ENCODE assay signal across 9 cellular contexts in the genomic region with DNA sequence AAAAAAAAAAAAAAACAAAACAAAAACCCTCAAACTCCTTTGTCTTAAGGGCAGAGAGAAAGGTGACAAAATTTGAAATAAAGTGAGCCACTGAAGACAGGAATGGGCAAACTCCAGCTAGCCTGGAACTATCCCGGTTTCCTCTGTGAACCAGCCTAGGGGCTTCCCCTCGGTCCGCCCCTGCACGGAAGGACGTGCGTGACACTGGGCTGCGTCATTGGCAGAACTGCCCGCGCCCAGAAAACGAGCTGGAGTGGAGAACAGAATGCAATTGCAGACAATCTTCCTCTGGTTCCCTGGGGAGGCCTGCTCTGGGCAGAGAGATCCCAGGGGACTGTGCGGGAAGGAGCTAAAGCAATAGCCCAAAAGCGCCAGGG. TPM values are rescaled to one million over a fixed set of nuclear protein-coding genes. Genes with fewer than 3 reads are reported as not detected.
DNase-seq lines count a peak whose midpoint lies in the region; FAIRE-seq and TF ChIP-seq lines count a peak whose summit lies in the region.
"Had no signal": no experiment of that assay in that cellular context is flagged by ENCODE, and none has a peak within 500 bp of the region (broad histone marks: within the 10 kb centered on the region; RNA-seq: fewer than 3 reads in every experiment).

No MANE protein-coding gene starts in this region.

- peak; percentile 27 for FAIRE-seq in GM12892 (lab: Jason Lieb, UNC)
- FAIRE-seq: colon had no signal

- no peaks in the 10 kb centered on the region for H3K36me3 ChIP-seq in HAP-1 (replicated peaks)
- H3K36me3 ChIP-seq in adipocyte (ENCODE audit: control insufficient read depth, insufficient read depth, low read length, severe bottlenecking): no peaks in the 10 kb centered on the region
- no peaks in the 10 kb centered on the region for H3K36me3 ChIP-seq in right atrium auricular region

- H3K4me3 ChIP-seq in HAP-1: peak overlapping the region; percentile 36
- H3K4me3 ChIP-seq in adipocyte (ENCODE audit: low read length): peak overlapping the region; percentile 65
- H3K4me3 ChIP-seq in right atrium auricular region: peak overlapping the region; percentile 27 to 52

- H3K27ac ChIP-seq in right atrium auricular region: peak overlapping the region in 1 of 2 donors; percentile 33

- no peaks in the 10 kb centered on the region for H3K9me3 ChIP-seq in HAP-1
- H3K9me3 ChIP-seq in adipocyte (ENCODE audit: control insufficient read depth, low read length): no peaks in the 10 kb centered on the region
- H3K9me3 ChIP-seq in right atrium auricular region: no peaks in the 10 kb centered on the region

- TF ChIP-seq CTCF in right atrium auricular region (IDR thresholded peaks at IDR 0.05): no peak

- in situ Hi-C loops in HAP-1 (cut with MboI; ENCODE audit: low sequenced_read_pairs): no loop called here

- H3K9ac ChIP-seq in adipocyte (ENCODE audit: low read length): peak overlapping the region; percentile 25

- H3K4me1 ChIP-seq in HAP-1 (no peaks in the 10 kb centered on the region), adipocyte (ENCODE audit: control insufficient read depth, insufficient read depth, low read length) (peaks cover 44% of the 10 kb centered on the region), right atrium auricular region (peaks cover 0 to 11% of the 10 kb centered on the region in 2 donors)

- no peak for TF ChIP-seq POLR2A in GM12892 (IDR thresholded peaks at IDR 0.05; ENCODE audit: low read depth, low read length)

- no peaks in the 10 kb centered on the region for H3K27me3 ChIP-seq in HAP-1 (ENCODE audit: low read depth)
- no peaks in the 10 kb centered on the region for H3K27me3 ChIP-seq in adipocyte (replicated peaks; ENCODE audit: control insufficient read depth, insufficient read depth, low read length)
- H3K27me3 ChIP-seq in right atrium auricular region: no peaks in the 10 kb centered on the region

- no peak for DNase-seq in GM12892 (ENCODE audit: insufficient read length)
- DNase-seq in HAP-1 (ENCODE audit: low spot score in 2 of 2): peak; percentile 46 to 79
- DNase-seq in NCI-H774 (lab: John Stamatoyannopoulos, UW): peak; percentile 30
- peak; percentile 88 for DNase-seq in adipocyte (ENCODE audit: low read depth)
- peak; percentile 79 for DNase-seq in right atrium auricular region (ENCODE audit: low spot score)
- DNase-seq in renal cortical epithelial cell (ENCODE audit: low read depth): peak; percentile 71
- DNase-seq in NOMO-1 treated with dmso at 0.1 percent for 144 hours (lab: John Stamatoyannopoulos, UW; ENCODE audit: unreplicated experiment): no peak
- DNase-seq in RPMI8226: no peak

RNA-seq across cellular contexts. Expression of a gene that starts 0.6 kb away (rescaled TPM):
- polyA plus RNA-seq in GM12892 (2012; ENCODE audit: missing spikeins): 2.2 TPM
- total RNA-seq in right atrium auricular region (1 to 10 TPM; 1.4 to 1.6 TPM), renal cortical epithelial cell (10.7 and 12.3 TPM in 2 replicates)

Comparison
In these comparisons a context has a peak if more than half of its experiments do, and no peak if none do; other contexts are left out.
1. DNase-seq: peak in HAP-1 (2 of 2), NCI-H774 (single experiment), adipocyte (single experiment), right atrium auricular region (single experiment) and renal cortical epithelial cell (single experiment); none in GM12892 (single experiment), NOMO-1 treated with dmso at 0.1 percent for 144 hours (single experiment) and RPMI8226 (single experiment).
2. Peak in every context shown above with its lines, with median percentiles within 50 percentile points of each other: H3K4me3 ChIP-seq.